In the genomic region with DNA sequence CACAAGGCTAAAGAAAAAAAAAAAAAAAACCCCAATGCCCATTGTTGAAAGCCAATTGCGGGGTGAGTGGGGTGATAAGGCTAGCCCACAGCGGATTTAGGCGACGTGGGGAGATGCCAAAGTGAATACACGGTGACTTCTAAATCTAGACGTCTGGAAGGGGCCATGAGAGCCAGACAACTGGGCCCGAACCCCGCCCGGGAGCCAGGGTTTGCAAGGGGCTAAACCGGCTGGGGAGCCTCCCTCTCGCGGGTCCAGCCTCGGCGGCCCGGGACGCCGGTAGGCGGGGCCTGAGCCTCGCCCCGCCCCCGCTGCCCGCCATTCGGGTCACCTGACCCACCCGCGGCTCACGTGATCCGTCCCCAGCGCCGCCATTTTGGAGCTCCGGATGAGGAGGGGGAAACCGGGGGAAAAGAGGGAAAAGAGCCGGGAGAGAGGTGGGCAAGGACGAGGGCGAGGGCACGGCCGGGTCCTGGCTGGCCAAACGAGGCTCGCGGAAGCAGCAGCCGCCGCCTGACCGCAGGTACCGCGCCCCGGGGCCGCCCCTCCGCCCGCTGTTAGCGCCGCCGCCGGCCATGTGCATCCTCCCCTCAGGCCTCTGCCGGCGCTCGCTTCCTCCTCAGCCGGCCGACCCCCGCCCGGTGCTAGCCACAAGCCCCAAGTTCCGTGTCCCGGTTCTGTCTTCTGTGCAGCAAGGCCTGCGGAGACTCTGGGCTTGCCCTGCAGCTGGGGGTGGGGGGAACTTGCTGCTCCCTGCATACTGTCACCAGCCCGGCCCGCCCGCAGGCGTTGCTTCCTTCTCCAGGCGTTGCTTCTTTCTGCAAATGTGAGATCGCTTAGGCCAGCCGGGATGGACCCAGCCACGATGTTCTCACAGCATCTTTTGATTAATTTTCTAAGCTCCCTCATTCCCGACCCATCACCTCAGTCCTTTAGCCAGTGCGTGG, we compare ENCODE assay signal across 8 cellular contexts. TPM values are rescaled to one million over a fixed set of nuclear protein-coding genes. Genes with fewer than 3 reads are reported as not detected.
DNase-seq lines count a peak whose midpoint lies in the region; ATAC-seq and TF ChIP-seq lines count a peak whose summit lies in the region.

A gene (plus strand): TSS at position 350 of the 947 bp plus-strand sequence. CDS start 7,221 bp downstream, outside the sequence.

- no peak for TF ChIP-seq RAD21 in HCT116 (IDR thresholded peaks at IDR 0.05; ENCODE audit: low read depth)

- peaks cover 19 to 32% of the 10 kb centered on the region in 2 experiments for H3K4me1 ChIP-seq in HCT116 (ENCODE audit: control insufficient read depth in 1 of 2, insufficient read depth in 2 of 2, low read length in 2 of 2)
- H3K4me1 ChIP-seq in MM.1S (ENCODE audit: low read length), result no peaks in the 10 kb centered on the region
- H3K4me1 ChIP-seq in osteoblast (ENCODE audit: insufficient read depth, low read length), result peaks cover 23% of the 10 kb centered on the region

- RAD21 ChIA-PET in HCT116 (lab: Charles Lee; ENCODE audit: low non-redundant PET in 1 of 2, low total read pairs in 2 of 2, uncharacterized antibody in 2 of 2, unreplicated experiment in 2 of 2), result no interaction called here

- H3K27me3 ChIP-seq in HCT116 (ENCODE audit: insufficient read depth, low read length) (no peaks in the 10 kb centered on the region), MM.1S (replicated peaks; ENCODE audit: insufficient read depth, low read length) (peaks cover 14% of the 10 kb centered on the region), osteoblast (ENCODE audit: insufficient read depth, low read length) (no peaks in the 10 kb centered on the region)

- H3K27ac ChIP-seq in HCT116 (ENCODE audit: low read depth, low read length) (peak within 1 kb of the TSS; percentile 84), MM.1S (ENCODE audit: low read length) (peak within 1 kb of the TSS; percentile 32; the same call in 1 of the 2 replicates), osteoblast (ENCODE audit: low read depth, low read length) (peak within 1 kb of the TSS; percentile 72), temporal lobe (ENCODE audit: low read depth, low read length) (peak within 1 kb of the TSS; percentile 69)

- DNase-seq in HCT116 (ENCODE audit: low read depth, low spot score), result peak; percentile 47
- DNase-seq in MM.1S, result peak; percentile 83
- DNase-seq in activated naive CD4-positive, alpha-beta T cell treated with anti-CD3 and anti-CD28 coated beads, Interleukin-2, amount 50 U/mL, for 16 hours, result peak; percentile 89
- peak; percentile 76 for DNase-seq in glomerular visceral epithelial cell (ENCODE audit: extremely low spot score)
- peak; percentile 98 for DNase-seq in osteoblast (ENCODE audit: insufficient read length, low spot score, missing footprints)

- no peaks in the 10 kb centered on the region for H3K9me3 ChIP-seq in HCT116 (ENCODE audit: control insufficient read depth in 1 of 2, insufficient read depth in 1 of 2, low read depth in 1 of 2, low read length in 2 of 2)
- no peaks in the 10 kb centered on the region for H3K9me3 ChIP-seq in MM.1S (replicated peaks; ENCODE audit: insufficient read depth, low read length)
- no peaks in the 10 kb centered on the region for H3K9me3 ChIP-seq in osteoblast (ENCODE audit: low read depth, low read length)

- H3F3A ChIP-seq in MM.1S (ENCODE audit: insufficient read depth, low read length), result no peaks in the 10 kb centered on the region

- TF ChIP-seq CTCF in HCT116 (IDR thresholded peaks at IDR 0.05 in 2 of 3, conservative IDR thresholded peaks at IDR 0.05 in 1 of 3; ENCODE audit: borderline replicate concordance in 1 of 3, insufficient read depth in 1 of 3, low read depth in 2 of 3, low read length in 2 of 3) (no peak), MM.1S (IDR thresholded peaks at IDR 0.05; ENCODE audit: low read length) (no peak), osteoblast (IDR thresholded peaks at IDR 0.05; ENCODE audit: extremely low read depth, low read depth, low read length) (peak; percentile 7)

- H2AFZ ChIP-seq in HCT116 (ENCODE audit: low read depth, low read length, poor library complexity, severe bottlenecking) (peak within 1 kb of the TSS; percentile 82), MM.1S (ENCODE audit: low read length) (peak within 1 kb of the TSS; percentile 91), osteoblast (ENCODE audit: low read length) (peak within 1 kb of the TSS; percentile 94)

- H3K4me2 ChIP-seq in HCT116 (ENCODE audit: low read length), result peak within 1 kb of the TSS; percentile 80
- H3K4me2 ChIP-seq in MM.1S (ENCODE audit: low read depth, low read length), result peak within 1 kb of the TSS; percentile 87
- peak within 1 kb of the TSS; percentile 98 for H3K4me2 ChIP-seq in osteoblast (ENCODE audit: insufficient read depth, low read length)

- intact Hi-C loops in HCT116 (cut with micrococcal nuclease), result no loop called here

- ATAC-seq in HCT116 (peak; percentile 89), SK-N-SH treated with all-trans-retinoic acid at 6 μM for 48 hours (peak; percentile 93)

- H3K4me3 ChIP-seq in GM08714 (ENCODE audit: low read length) (peak within 1 kb of the TSS; percentile 93), HCT116 (replicated peaks in 1 of 2; ENCODE audit: low read depth in 1 of 2, low read length in 2 of 2) (peak within 1 kb of the TSS; percentile 81 to 95), MM.1S (ENCODE audit: low read length) (peak within 1 kb of the TSS; percentile 99), osteoblast (ENCODE audit: insufficient read depth, low read length) (peak within 1 kb of the TSS; percentile 97)

- TF ChIP-seq POLR2A in HCT116 (IDR thresholded peaks at IDR 0.05; ENCODE audit: borderline replicate concordance, extremely low read depth, insufficient read depth, insufficient read length), result peak; percentile 31

- CTCF ChIA-PET in HCT116 (lab: Charles Lee), result interaction anchor here (0.6 to 0.7 kb wide), 2 partner anchors 9 to 972 kb away, joined by 3 to 4 read pairs; no protein-coding TSS in a partner anchor

- H3K9ac ChIP-seq in HCT116 (ENCODE audit: low read length), result peak within 1 kb of the TSS; percentile 82
- H3K9ac ChIP-seq in MM.1S (ENCODE audit: low read length), result peak within 1 kb of the TSS; percentile 91

- peaks cover 50% of the 10 kb centered on the region for H3K79me2 ChIP-seq in HCT116 (ENCODE audit: insufficient read depth, low read length)
- peaks cover 49% of the 10 kb centered on the region for H3K79me2 ChIP-seq in MM.1S (ENCODE audit: low read length)
- peaks cover 45% of the 10 kb centered on the region for H3K79me2 ChIP-seq in osteoblast (ENCODE audit: insufficient read depth, low read length)

- H3K9me2 ChIP-seq in HCT116 (ENCODE audit: insufficient read depth) (no peaks in the 10 kb centered on the region), MM.1S (replicated peaks; ENCODE audit: insufficient read depth, low read length) (no peaks in the 10 kb centered on the region)

- BruUV-seq in HCT116 (replicated peaks; lab: Mats Ljungman, UMichigan), result no TSS peak

- H4K20me1 ChIP-seq in HCT116 (ENCODE audit: insufficient read depth) (no peaks in the 10 kb centered on the region), MM.1S (ENCODE audit: insufficient read depth, low read length) (no peaks in the 10 kb centered on the region), osteoblast (ENCODE audit: insufficient read depth, low read length) (peaks cover 9% of the 10 kb centered on the region)

- H3K36me3 ChIP-seq in HCT116 (ENCODE audit: control insufficient read depth in 1 of 2, insufficient read depth in 2 of 2, low read length in 2 of 2) (peaks cover 14 to 16% of the 10 kb centered on the region in 2 experiments; a peak in 2 of 4 replicates), MM.1S (replicated peaks; ENCODE audit: insufficient read depth, low read length) (peaks cover 3% of the 10 kb centered on the region; the same call in 1 of the 2 replicates), osteoblast (ENCODE audit: insufficient read depth, low read length) (peaks cover 20% of the 10 kb centered on the region)

- POLR2A ChIA-PET in HCT116 (lab: Charles Lee), result interaction anchor here (0.6 kb wide), 1 partner anchor 180 kb away, joined by 3 read pairs; no protein-coding TSS in a partner anchor

TF ChIP-seq in HCT116, 20 proteins besides CTCF, POLR2A, EP300 and RAD21:
- TF ChIP-seq EGR1 (IDR thresholded peaks at IDR 0.05; ENCODE audit: low read depth), result peak; percentile 70
- TF ChIP-seq ZFX (IDR thresholded peaks at IDR 0.05), result peak; percentile 96
- TF ChIP-seq, protein P1, sequence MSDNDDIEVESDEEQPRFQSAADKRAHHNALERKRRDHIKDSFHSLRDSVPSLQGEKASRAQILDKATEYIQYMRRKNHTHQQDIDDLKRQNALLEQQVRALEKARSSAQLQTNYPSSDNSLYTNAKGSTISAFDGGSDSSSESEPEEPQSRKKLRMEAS (IDR thresholded peaks at IDR 0.05), result peak; percentile 87
- TF ChIP-seq SIN3A (IDR thresholded peaks at IDR 0.05; ENCODE audit: low read depth), result peak; percentile 55; the same call in 1 of the 2 replicates
- no peak for TF ChIP-seq EZH2 (IDR thresholded peaks at IDR 0.05)
- TF ChIP-seq POLR2AphosphoS5 (IDR thresholded peaks at IDR 0.05; ENCODE audit: low read depth, low read length), result peak; percentile 57
- TF ChIP-seq SP1 (IDR thresholded peaks at IDR 0.05; ENCODE audit: low read depth), result 0 out of 2 replicates have a peak, but pooled peaks have one; percentile 15
- TF ChIP-seq YY1 (IDR thresholded peaks at IDR 0.05; ENCODE audit: extremely low read depth, insufficient replicate concordance, low read depth, low read length), result peak; percentile 95
- TF ChIP-seq FOSL1 (IDR thresholded peaks at IDR 0.05; ENCODE audit: low read depth), result no peak

TF ChIP-seq in SK-N-SH treated with all-trans-retinoic acid at 6 μM for 48 hours, 23 proteins besides CTCF, POLR2A, EP300 and RAD21:
- TF ChIP-seq SNAI2 (CRISPR knock-in tag; IDR thresholded peaks at IDR 0.05) (peak; percentile 9; the same call in 1 of the 2 replicates), ARNTL (CRISPR knock-in tag; IDR thresholded peaks at IDR 0.05; ENCODE audit: borderline replicate concordance, low read depth) (no peak)

RNA-seq across cellular contexts. Expression of the gene that starts here (rescaled TPM):
- total RNA-seq in HCT116 (2021; ENCODE audit: unreplicated experiment) (27.4 TPM), osteoblast (13.0 TPM in 2 replicates), temporal lobe (26.8 TPM)
- polyA plus RNA-seq in HCT116 (2012), result 8.1 and 10.3 TPM in 2 replicates

Comparison
In these comparisons a context has a peak if more than half of its experiments do, and no peak if none do; other contexts are left out.
1. Peak in every context shown above with its lines: DNase-seq, ATAC-seq, H3K4me3 ChIP-seq and H3K27ac ChIP-seq.
2. DNase-seq: peak in every context shown above with its lines; median percentile 98 in osteoblast; 89 in activated naive CD4-positive, alpha-beta T cell treated with anti-CD3 and anti-CD28 coated beads, Interleukin-2, amount 50 U/mL, for 16 hours; 83 in MM.1S; 76 in glomerular visceral epithelial cell; 47 in HCT116.
3. H3K27ac ChIP-seq: peak in every context shown above with its lines; median percentile 84 in HCT116; 72 in osteoblast; 69 in temporal lobe; 32 in MM.1S.